1 cellular context compared by ENCODE assay signal in the genomic region with DNA sequence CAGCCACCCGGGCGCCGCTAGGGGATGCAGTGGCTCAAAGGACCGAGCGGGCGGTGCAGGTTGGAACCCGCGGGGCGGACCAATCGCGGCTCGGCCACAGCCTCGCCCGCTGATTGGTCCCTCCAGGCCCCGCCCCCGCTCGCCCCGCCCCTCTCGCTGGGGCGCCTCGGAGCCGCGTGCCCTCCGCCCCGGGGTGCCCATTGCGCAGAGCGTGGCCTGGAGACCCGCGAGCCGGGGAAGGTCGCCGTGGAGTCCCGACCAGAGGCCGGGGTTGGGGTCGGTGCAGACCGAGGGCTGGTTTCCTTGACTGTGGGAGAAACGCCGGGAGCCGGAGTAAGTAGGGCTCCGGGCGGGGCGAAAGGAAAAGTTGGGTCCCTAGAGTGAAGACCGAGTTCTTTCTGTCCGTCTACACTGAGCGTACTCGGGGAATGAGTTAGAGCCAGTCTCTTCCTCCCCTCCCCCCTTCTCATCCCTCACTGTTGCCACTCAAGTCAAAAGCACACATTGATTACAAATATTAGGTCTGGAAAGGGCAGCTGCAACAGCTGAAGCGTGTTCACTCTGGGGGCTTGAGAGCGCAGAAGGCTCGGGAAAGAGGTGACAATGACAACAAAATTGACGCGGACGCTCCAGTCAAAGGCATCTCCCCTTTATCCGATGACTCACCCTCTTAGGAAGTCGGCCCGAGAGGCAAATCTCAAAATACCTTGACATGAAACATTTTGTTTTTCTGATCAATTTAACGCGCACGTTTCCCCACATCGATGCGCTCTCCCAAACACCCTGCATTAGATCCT.
TF ChIP-seq lines count a peak whose summit lies in the region.

No MANE protein-coding gene starts in this region.

TF ChIP-seq in H1, 55 proteins besides CTCF, POLR2A, EP300 and RAD21 (continued from another document):
- TF ChIP-seq PHF8 (conservative IDR thresholded peaks at IDR 0.05; ENCODE audit: low read depth, low read length), result 0 out of 2 replicates have a peak, but pooled peaks have one; percentile 24
- TF ChIP-seq BCL11A (IDR thresholded peaks at IDR 0.05; ENCODE audit: low read depth in 2 of 2, low read length in 2 of 2), result no peak
- TF ChIP-seq, protein P1, sequence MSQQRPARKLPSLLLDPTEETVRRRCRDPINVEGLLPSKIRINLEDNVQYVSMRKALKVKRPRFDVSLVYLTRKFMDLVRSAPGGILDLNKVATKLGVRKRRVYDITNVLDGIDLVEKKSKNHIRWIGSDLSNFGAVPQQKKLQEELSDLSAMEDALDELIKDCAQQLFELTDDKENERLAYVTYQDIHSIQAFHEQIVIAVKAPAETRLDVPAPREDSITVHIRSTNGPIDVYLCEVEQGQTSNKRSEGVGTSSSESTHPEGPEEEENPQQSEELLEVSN (IDR thresholded peaks at IDR 0.05), result peak; percentile 61; the same call in 1 of the 2 replicates
- TF ChIP-seq EZH2 (IDR thresholded peaks at IDR 0.05; ENCODE audit: low read depth, low read length, severe bottlenecking), result no peak
- no peak for TF ChIP-seq SRF (IDR thresholded peaks at IDR 0.05; ENCODE audit: low read depth, low read length)
- no peak for TF ChIP-seq POLR2AphosphoS5 (IDR thresholded peaks at IDR 0.05; ENCODE audit: low read depth, low read length)
- TF ChIP-seq RXRA (IDR thresholded peaks at IDR 0.05; ENCODE audit: insufficient read depth, low read depth, low read length), result no peak
- TF ChIP-seq GTF2F1 (IDR thresholded peaks at IDR 0.05; ENCODE audit: borderline replicate concordance, low read depth, low read length), result no peak
- no peak for TF ChIP-seq RNF2 (IDR thresholded peaks at IDR 0.05; ENCODE audit: borderline replicate concordance, low read depth, low read length, missing control alignments, poor library complexity, severe bottlenecking)
- TF ChIP-seq MAFK (IDR thresholded peaks at IDR 0.05; ENCODE audit: low read depth, low read length), result no peak
- TF ChIP-seq, protein P2, sequence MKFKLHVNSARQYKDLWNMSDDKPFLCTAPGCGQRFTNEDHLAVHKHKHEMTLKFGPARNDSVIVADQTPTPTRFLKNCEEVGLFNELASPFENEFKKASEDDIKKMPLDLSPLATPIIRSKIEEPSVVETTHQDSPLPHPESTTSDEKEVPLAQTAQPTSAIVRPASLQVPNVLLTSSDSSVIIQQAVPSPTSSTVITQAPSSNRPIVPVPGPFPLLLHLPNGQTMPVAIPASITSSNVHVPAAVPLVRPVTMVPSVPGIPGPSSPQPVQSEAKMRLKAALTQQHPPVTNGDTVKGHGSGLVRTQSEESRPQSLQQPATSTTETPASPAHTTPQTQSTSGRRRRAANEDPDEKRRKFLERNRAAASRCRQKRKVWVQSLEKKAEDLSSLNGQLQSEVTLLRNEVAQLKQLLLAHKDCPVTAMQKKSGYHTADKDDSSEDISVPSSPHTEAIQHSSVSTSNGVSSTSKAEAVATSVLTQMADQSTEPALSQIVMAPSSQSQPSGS (IDR thresholded peaks at IDR 0.05; ENCODE audit: low read length), result no peak
- no peak for TF ChIP-seq KDM1A (IDR thresholded peaks at IDR 0.05; ENCODE audit: borderline replicate concordance, low read length)
- TF ChIP-seq CEBPB (IDR thresholded peaks at IDR 0.05; ENCODE audit: low read depth, low read length), result no peak
- TF ChIP-seq TEAD4 (IDR thresholded peaks at IDR 0.05; ENCODE audit: low read depth, low read length), result no peak
- TF ChIP-seq CBX8 (IDR thresholded peaks at IDR 0.05; ENCODE audit: borderline replicate concordance, low read depth, low read length), result no peak
- 0 out of 4 replicates have a peak, but pooled peaks of 1 of the 2 experiments have one; percentile 16 for TF ChIP-seq HDAC2 (IDR thresholded peaks at IDR 0.05; ENCODE audit: borderline replicate concordance in 1 of 2, low read depth in 2 of 2, low read length in 2 of 2)
- TF ChIP-seq SIX5 (IDR thresholded peaks at IDR 0.05; ENCODE audit: low read depth, low read length), result no peak
- TF ChIP-seq SAP30 (IDR thresholded peaks at IDR 0.05; ENCODE audit: insufficient read depth, insufficient replicate concordance, low read length), result no peak
- no peak for TF ChIP-seq CHD1 (IDR thresholded peaks at IDR 0.05; ENCODE audit: low read depth, low read length)
- no peak for TF ChIP-seq HDAC6 (IDR thresholded peaks at IDR 0.05; ENCODE audit: low read depth, low read length)
- TF ChIP-seq TBP (IDR thresholded peaks at IDR 0.05; ENCODE audit: low read depth, low read length), result no peak
- no peak for TF ChIP-seq ZNF274 (IDR thresholded peaks at IDR 0.05; ENCODE audit: borderline replicate concordance, extremely low read depth, low read length)
- TF ChIP-seq CHD2 (IDR thresholded peaks at IDR 0.05; ENCODE audit: low read length), result no peak
- no peak for TF ChIP-seq NRF1 (IDR thresholded peaks at IDR 0.05; ENCODE audit: low read depth, low read length)
- no peak for TF ChIP-seq SIN3A (conservative IDR thresholded peaks at IDR 0.05 in 1 of 2, IDR thresholded peaks at IDR 0.05 in 1 of 2; ENCODE audit: low read depth in 1 of 2, low read length in 2 of 2)
- TF ChIP-seq YY1 (IDR thresholded peaks at IDR 0.05; ENCODE audit: low read depth, low read length), result no peak
- no peak for TF ChIP-seq TAF1 (IDR thresholded peaks at IDR 0.05; ENCODE audit: low read depth, low read length)
- TF ChIP-seq TAF7 (optimal IDR thresholded peaks at IDR 0.05; ENCODE audit: borderline replicate concordance, low read depth, low read length), result no peak
- TF ChIP-seq JUN (IDR thresholded peaks at IDR 0.05; ENCODE audit: low read depth, low read length), result 0 out of 2 replicates have a peak, but pooled peaks have one; percentile 0
- no peak for TF ChIP-seq SUZ12 (IDR thresholded peaks at IDR 0.05; ENCODE audit: low read length)
- no peak for TF ChIP-seq SP2 (IDR thresholded peaks at IDR 0.05; ENCODE audit: low read length)
- TF ChIP-seq SP1 (IDR thresholded peaks at IDR 0.05; ENCODE audit: low read depth, low read length), result no peak
- TF ChIP-seq CBX5 (IDR thresholded peaks at IDR 0.05; ENCODE audit: low read depth, low read length), result no peak
- TF ChIP-seq RBBP5 (IDR thresholded peaks at IDR 0.05; ENCODE audit: borderline replicate concordance, low read depth, low read length), result 0 out of 2 replicates have a peak, but pooled peaks have one; percentile 25
- TF ChIP-seq KDM4A (IDR thresholded peaks at IDR 0.05; ENCODE audit: low read depth, low read length, severe bottlenecking), result peak; percentile 72
- TF ChIP-seq TCF12 (IDR thresholded peaks at IDR 0.05; ENCODE audit: low read depth, low read length), result 0 out of 2 replicates have a peak, but pooled peaks have one; percentile 23
- TF ChIP-seq SP4 (IDR thresholded peaks at IDR 0.05; ENCODE audit: low read length), result no peak
- TF ChIP-seq, protein P3, sequence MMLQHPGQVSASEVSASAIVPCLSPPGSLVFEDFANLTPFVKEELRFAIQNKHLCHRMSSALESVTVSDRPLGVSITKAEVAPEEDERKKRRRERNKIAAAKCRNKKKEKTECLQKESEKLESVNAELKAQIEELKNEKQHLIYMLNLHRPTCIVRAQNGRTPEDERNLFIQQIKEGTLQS (IDR thresholded peaks at IDR 0.05; ENCODE audit: insufficient read depth, low read depth, low read length), result no peak
- TF ChIP-seq, protein P4, sequence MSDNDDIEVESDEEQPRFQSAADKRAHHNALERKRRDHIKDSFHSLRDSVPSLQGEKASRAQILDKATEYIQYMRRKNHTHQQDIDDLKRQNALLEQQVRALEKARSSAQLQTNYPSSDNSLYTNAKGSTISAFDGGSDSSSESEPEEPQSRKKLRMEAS (IDR thresholded peaks at IDR 0.05), result peak; percentile 71
- no peak for TF ChIP-seq KDM5A (IDR thresholded peaks at IDR 0.05; ENCODE audit: low read length)
- TF ChIP-seq JUND (IDR thresholded peaks at IDR 0.05; ENCODE audit: low read length), result peak; percentile 64; the same call in 1 of the 2 replicates
- peak; percentile 78 for TF ChIP-seq ASH2L (IDR thresholded peaks at IDR 0.05; ENCODE audit: low read length)
- TF ChIP-seq CTBP2 (IDR thresholded peaks at IDR 0.05; ENCODE audit: borderline replicate concordance, insufficient read depth, insufficient read length, low read length), result no peak
- no peak for TF ChIP-seq POU5F1 (IDR thresholded peaks at IDR 0.05; ENCODE audit: low read depth, low read length)
- TF ChIP-seq SIRT6 (IDR thresholded peaks at IDR 0.05; ENCODE audit: low read length), result no peak
- no peak for TF ChIP-seq RFX5 (IDR thresholded peaks at IDR 0.05; ENCODE audit: borderline replicate concordance, low read depth, low read length)
- no peak for TF ChIP-seq NANOG (IDR thresholded peaks at IDR 0.05; ENCODE audit: insufficient read depth, low read depth, low read length, poor library complexity, severe bottlenecking)
- TF ChIP-seq BRCA1 (IDR thresholded peaks at IDR 0.05; ENCODE audit: low read depth, low read length), result no peak
- TF ChIP-seq EGR1 (IDR thresholded peaks at IDR 0.05; ENCODE audit: borderline replicate concordance, low read depth, low read length), result peak; percentile 61; the same call in 1 of the 2 replicates
- no peak for TF ChIP-seq BACH1 (IDR thresholded peaks at IDR 0.05; ENCODE audit: low read length)
- TF ChIP-seq, protein P5, sequence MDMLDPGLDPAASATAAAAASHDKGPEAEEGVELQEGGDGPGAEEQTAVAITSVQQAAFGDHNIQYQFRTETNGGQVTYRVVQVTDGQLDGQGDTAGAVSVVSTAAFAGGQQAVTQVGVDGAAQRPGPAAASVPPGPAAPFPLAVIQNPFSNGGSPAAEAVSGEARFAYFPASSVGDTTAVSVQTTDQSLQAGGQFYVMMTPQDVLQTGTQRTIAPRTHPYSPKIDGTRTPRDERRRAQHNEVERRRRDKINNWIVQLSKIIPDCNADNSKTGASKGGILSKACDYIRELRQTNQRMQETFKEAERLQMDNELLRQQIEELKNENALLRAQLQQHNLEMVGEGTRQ (IDR thresholded peaks at IDR 0.05; ENCODE audit: low read length), result no peak
- TF ChIP-seq, protein P6, sequence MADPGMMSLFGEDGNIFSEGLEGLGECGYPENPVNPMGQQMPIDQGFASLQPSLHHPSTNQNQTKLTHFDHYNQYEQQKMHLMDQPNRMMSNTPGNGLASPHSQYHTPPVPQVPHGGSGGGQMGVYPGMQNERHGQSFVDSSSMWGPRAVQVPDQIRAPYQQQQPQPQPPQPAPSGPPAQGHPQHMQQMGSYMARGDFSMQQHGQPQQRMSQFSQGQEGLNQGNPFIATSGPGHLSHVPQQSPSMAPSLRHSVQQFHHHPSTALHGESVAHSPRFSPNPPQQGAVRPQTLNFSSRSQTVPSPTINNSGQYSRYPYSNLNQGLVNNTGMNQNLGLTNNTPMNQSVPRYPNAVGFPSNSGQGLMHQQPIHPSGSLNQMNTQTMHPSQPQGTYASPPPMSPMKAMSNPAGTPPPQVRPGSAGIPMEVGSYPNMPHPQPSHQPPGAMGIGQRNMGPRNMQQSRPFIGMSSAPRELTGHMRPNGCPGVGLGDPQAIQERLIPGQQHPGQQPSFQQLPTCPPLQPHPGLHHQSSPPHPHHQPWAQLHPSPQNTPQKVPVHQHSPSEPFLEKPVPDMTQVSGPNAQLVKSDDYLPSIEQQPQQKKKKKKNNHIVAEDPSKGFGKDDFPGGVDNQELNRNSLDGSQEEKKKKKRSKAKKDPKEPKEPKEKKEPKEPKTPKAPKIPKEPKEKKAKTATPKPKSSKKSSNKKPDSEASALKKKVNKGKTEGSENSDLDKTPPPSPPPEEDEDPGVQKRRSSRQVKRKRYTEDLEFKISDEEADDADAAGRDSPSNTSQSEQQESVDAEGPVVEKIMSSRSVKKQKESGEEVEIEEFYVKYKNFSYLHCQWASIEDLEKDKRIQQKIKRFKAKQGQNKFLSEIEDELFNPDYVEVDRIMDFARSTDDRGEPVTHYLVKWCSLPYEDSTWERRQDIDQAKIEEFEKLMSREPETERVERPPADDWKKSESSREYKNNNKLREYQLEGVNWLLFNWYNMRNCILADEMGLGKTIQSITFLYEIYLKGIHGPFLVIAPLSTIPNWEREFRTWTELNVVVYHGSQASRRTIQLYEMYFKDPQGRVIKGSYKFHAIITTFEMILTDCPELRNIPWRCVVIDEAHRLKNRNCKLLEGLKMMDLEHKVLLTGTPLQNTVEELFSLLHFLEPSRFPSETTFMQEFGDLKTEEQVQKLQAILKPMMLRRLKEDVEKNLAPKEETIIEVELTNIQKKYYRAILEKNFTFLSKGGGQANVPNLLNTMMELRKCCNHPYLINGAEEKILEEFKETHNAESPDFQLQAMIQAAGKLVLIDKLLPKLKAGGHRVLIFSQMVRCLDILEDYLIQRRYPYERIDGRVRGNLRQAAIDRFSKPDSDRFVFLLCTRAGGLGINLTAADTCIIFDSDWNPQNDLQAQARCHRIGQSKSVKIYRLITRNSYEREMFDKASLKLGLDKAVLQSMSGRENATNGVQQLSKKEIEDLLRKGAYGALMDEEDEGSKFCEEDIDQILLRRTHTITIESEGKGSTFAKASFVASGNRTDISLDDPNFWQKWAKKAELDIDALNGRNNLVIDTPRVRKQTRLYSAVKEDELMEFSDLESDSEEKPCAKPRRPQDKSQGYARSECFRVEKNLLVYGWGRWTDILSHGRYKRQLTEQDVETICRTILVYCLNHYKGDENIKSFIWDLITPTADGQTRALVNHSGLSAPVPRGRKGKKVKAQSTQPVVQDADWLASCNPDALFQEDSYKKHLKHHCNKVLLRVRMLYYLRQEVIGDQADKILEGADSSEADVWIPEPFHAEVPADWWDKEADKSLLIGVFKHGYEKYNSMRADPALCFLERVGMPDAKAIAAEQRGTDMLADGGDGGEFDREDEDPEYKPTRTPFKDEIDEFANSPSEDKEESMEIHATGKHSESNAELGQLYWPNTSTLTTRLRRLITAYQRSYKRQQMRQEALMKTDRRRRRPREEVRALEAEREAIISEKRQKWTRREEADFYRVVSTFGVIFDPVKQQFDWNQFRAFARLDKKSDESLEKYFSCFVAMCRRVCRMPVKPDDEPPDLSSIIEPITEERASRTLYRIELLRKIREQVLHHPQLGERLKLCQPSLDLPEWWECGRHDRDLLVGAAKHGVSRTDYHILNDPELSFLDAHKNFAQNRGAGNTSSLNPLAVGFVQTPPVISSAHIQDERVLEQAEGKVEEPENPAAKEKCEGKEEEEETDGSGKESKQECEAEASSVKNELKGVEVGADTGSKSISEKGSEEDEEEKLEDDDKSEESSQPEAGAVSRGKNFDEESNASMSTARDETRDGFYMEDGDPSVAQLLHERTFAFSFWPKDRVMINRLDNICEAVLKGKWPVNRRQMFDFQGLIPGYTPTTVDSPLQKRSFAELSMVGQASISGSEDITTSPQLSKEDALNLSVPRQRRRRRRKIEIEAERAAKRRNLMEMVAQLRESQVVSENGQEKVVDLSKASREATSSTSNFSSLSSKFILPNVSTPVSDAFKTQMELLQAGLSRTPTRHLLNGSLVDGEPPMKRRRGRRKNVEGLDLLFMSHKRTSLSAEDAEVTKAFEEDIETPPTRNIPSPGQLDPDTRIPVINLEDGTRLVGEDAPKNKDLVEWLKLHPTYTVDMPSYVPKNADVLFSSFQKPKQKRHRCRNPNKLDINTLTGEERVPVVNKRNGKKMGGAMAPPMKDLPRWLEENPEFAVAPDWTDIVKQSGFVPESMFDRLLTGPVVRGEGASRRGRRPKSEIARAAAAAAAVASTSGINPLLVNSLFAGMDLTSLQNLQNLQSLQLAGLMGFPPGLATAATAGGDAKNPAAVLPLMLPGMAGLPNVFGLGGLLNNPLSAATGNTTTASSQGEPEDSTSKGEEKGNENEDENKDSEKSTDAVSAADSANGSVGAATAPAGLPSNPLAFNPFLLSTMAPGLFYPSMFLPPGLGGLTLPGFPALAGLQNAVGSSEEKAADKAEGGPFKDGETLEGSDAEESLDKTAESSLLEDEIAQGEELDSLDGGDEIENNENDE (IDR thresholded peaks at IDR 0.05; ENCODE audit: insufficient replicate concordance, low read length), result no peak
- 0 out of 2 replicates have a peak, but pooled peaks have one; percentile 39 for TF ChIP-seq CREB1 (IDR thresholded peaks at IDR 0.05)
- no peak for TF ChIP-seq GABPA (IDR thresholded peaks at IDR 0.05; ENCODE audit: borderline replicate concordance, insufficient read depth, low read length)
